ENCODE assay signal across 1 cellular context in the genomic region with DNA sequence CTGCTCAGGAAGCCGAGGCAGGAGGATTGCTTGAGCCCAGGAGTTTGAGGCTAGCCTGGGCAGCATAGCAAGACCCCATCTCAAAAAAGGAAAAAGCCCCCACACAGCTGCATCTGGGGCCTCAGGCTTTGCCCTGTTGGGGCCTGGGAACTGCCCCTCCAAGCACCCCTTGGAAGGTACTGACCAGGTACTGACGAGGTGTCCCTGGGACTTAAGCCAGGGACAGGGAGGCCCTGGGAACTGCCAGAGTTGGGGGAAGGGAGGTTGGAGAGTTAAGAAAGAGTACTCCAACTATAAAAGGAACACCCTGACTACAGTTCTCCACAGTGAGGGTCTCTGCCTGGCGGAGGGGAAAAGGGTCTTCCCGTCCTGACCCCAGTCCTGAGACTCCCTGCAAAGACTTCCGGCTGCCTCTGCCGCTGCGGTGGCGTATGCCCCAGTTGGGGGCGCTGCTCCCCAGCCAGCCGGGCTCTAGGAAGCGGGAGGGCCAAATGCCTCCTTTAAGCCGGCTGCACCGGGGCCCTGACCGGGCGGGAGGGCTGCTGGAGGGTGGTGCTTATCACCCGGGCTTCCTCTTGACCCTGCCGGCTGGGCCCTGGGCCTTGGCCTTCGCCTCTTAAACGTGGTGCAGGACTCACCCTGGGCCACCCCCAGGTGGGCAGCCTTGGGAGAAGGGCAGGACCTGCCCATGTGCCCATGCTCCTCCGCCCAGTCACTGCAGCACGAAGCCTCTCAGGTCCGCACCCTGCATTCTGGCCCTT.
A peak's percentile ranks its signal among the peaks of the same experiment; 100 is the strongest.
TF ChIP-seq lines count a peak whose summit lies in the region.

No MANE protein-coding gene starts in this region.

TF ChIP-seq in HepG2, 621 proteins besides CTCF, POLR2A, EP300 and RAD21 (continued from another document and continues in another):
- TF ChIP-seq GMEB1 (CRISPR knock-in tag; IDR thresholded peaks at IDR 0.05; ENCODE audit: borderline replicate concordance) (0 out of 2 replicates have a peak, but pooled peaks have one; percentile 49), ZFP41 (CRISPR knock-in tag; IDR thresholded peaks at IDR 0.05; ENCODE audit: borderline replicate concordance) (no peak), STAT5B (CRISPR knock-in tag; IDR thresholded peaks at IDR 0.05) (no peak), MIXL1 (CRISPR knock-in tag; IDR thresholded peaks at IDR 0.05) (0 out of 2 replicates have a peak, but pooled peaks have one; percentile 26), SRSF1 (optimal IDR thresholded peaks at IDR 0.05; ENCODE audit: low read depth, low read length) (no peak), MTERF4 (CRISPR knock-in tag; IDR thresholded peaks at IDR 0.05) (no peak), ZBTB39 (CRISPR knock-in tag; IDR thresholded peaks at IDR 0.05) (no peak), YY1 (IDR thresholded peaks at IDR 0.05; ENCODE audit: insufficient read depth, insufficient replicate concordance, low read depth, low read length) (peak; percentile 73), IRF9 (CRISPR knock-in tag; IDR thresholded peaks at IDR 0.05; ENCODE audit: borderline replicate concordance) (no peak), EED (CRISPR knock-in tag; IDR thresholded peaks at IDR 0.05) (0 out of 2 replicates have a peak, but pooled peaks have one; percentile 22), KAT2B (IDR thresholded peaks at IDR 0.05; ENCODE audit: borderline replicate concordance, low read depth, low read length) (no peak), PAWR (CRISPR knock-in tag; IDR thresholded peaks at IDR 0.05; ENCODE audit: borderline replicate concordance) (no peak), FOXC1 (CRISPR knock-in tag; IDR thresholded peaks at IDR 0.05; ENCODE audit: borderline replicate concordance) (no peak), STAG1 (CRISPR knock-in tag; IDR thresholded peaks at IDR 0.05) (peak; percentile 91), ZNF431 (CRISPR knock-in tag; IDR thresholded peaks at IDR 0.05; ENCODE audit: borderline replicate concordance, low read depth) (no peak), SIX4 (CRISPR knock-in tag; IDR thresholded peaks at IDR 0.05) (peak; percentile 34; the same call in 1 of the 2 replicates)
- TF ChIP-seq, protein P1, sequence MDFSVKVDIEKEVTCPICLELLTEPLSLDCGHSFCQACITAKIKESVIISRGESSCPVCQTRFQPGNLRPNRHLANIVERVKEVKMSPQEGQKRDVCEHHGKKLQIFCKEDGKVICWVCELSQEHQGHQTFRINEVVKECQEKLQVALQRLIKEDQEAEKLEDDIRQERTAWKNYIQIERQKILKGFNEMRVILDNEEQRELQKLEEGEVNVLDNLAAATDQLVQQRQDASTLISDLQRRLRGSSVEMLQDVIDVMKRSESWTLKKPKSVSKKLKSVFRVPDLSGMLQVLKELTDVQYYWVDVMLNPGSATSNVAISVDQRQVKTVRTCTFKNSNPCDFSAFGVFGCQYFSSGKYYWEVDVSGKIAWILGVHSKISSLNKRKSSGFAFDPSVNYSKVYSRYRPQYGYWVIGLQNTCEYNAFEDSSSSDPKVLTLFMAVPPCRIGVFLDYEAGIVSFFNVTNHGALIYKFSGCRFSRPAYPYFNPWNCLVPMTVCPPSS (IDR thresholded peaks at IDR 0.05): no peak
- TF ChIP-seq, protein P2, sequence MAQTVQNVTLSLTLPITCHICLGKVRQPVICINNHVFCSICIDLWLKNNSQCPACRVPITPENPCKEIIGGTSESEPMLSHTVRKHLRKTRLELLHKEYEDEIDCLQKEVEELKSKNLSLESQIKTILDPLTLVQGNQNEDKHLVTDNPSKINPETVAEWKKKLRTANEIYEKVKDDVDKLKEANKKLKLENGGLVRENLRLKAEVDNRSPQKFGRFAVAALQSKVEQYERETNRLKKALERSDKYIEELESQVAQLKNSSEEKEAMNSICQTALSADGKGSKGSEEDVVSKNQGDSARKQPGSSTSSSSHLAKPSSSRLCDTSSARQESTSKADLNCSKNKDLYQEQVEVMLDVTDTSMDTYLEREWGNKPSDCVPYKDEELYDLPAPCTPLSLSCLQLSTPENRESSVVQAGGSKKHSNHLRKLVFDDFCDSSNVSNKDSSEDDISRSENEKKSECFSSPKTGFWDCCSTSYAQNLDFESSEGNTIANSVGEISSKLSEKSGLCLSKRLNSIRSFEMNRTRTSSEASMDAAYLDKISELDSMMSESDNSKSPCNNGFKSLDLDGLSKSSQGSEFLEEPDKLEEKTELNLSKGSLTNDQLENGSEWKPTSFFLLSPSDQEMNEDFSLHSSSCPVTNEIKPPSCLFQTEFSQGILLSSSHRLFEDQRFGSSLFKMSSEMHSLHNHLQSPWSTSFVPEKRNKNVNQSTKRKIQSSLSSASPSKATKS (CRISPR knock-in tag; IDR thresholded peaks at IDR 0.05): no peak
- TF ChIP-seq, protein P3, sequence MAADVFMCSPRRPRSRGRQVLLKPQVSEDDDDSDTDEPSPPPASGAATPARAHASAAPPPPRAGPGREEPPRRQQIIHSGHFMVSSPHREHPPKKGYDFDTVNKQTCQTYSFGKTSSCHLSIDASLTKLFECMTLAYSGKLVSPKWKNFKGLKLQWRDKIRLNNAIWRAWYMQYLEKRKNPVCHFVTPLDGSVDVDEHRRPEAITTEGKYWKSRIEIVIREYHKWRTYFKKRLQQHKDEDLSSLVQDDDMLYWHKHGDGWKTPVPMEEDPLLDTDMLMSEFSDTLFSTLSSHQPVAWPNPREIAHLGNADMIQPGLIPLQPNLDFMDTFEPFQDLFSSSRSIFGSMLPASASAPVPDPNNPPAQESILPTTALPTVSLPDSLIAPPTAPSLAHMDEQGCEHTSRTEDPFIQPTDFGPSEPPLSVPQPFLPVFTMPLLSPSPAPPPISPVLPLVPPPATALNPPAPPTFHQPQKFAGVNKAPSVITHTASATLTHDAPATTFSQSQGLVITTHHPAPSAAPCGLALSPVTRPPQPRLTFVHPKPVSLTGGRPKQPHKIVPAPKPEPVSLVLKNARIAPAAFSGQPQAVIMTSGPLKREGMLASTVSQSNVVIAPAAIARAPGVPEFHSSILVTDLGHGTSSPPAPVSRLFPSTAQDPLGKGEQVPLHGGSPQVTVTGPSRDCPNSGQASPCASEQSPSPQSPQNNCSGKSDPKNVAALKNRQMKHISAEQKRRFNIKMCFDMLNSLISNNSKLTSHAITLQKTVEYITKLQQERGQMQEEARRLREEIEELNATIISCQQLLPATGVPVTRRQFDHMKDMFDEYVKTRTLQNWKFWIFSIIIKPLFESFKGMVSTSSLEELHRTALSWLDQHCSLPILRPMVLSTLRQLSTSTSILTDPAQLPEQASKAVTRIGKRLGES (CRISPR knock-in tag; IDR thresholded peaks at IDR 0.05; ENCODE audit: borderline replicate concordance): no peak
- TF ChIP-seq, protein P4, sequence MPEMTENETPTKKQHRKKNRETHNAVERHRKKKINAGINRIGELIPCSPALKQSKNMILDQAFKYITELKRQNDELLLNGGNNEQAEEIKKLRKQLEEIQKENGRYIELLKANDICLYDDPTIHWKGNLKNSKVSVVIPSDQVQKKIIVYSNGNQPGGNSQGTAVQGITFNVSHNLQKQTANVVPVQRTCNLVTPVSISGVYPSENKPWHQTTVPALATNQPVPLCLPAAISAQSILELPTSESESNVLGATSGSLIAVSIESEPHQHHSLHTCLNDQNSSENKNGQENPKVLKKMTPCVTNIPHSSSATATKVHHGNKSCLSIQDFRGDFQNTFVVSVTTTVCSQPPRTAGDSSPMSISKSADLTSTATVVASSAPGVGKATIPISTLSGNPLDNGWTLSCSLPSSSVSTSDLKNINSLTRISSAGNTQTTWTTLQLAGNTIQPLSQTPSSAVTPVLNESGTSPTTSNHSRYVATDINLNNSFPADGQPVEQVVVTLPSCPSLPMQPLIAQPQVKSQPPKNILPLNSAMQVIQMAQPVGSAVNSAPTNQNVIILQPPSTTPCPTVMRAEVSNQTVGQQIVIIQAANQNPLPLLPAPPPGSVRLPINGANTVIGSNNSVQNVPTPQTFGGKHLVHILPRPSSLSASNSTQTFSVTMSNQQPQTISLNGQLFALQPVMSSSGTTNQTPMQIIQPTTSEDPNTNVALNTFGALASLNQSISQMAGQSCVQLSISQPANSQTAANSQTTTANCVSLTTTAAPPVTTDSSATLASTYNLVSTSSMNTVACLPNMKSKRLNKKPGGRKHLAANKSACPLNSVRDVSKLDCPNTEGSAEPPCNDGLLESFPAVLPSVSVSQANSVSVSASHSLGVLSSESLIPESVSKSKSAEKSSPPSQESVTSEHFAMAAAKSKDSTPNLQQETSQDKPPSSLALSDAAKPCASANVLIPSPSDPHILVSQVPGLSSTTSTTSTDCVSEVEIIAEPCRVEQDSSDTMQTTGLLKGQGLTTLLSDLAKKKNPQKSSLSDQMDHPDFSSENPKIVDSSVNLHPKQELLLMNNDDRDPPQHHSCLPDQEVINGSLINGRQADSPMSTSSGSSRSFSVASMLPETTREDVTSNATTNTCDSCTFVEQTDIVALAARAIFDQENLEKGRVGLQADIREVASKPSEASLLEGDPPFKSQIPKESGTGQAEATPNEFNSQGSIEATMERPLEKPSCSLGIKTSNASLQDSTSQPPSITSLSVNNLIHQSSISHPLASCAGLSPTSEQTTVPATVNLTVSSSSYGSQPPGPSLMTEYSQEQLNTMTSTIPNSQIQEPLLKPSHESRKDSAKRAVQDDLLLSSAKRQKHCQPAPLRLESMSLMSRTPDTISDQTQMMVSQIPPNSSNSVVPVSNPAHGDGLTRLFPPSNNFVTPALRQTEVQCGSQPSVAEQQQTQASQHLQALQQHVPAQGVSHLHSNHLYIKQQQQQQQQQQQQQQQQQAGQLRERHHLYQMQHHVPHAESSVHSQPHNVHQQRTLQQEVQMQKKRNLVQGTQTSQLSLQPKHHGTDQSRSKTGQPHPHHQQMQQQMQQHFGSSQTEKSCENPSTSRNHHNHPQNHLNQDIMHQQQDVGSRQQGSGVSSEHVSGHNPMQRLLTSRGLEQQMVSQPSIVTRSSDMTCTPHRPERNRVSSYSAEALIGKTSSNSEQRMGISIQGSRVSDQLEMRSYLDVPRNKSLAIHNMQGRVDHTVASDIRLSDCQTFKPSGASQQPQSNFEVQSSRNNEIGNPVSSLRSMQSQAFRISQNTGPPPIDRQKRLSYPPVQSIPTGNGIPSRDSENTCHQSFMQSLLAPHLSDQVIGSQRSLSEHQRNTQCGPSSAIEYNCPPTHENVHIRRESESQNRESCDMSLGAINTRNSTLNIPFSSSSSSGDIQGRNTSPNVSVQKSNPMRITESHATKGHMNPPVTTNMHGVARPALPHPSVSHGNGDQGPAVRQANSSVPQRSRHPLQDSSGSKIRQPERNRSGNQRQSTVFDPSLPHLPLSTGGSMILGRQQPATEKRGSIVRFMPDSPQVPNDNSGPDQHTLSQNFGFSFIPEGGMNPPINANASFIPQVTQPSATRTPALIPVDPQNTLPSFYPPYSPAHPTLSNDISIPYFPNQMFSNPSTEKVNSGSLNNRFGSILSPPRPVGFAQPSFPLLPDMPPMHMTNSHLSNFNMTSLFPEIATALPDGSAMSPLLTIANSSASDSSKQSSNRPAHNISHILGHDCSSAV (CRISPR knock-in tag; IDR thresholded peaks at IDR 0.05; ENCODE audit: borderline replicate concordance): no peak
- TF ChIP-seq, protein P5, sequence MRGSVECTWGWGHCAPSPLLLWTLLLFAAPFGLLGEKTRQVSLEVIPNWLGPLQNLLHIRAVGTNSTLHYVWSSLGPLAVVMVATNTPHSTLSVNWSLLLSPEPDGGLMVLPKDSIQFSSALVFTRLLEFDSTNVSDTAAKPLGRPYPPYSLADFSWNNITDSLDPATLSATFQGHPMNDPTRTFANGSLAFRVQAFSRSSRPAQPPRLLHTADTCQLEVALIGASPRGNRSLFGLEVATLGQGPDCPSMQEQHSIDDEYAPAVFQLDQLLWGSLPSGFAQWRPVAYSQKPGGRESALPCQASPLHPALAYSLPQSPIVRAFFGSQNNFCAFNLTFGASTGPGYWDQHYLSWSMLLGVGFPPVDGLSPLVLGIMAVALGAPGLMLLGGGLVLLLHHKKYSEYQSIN (CRISPR knock-in tag; IDR thresholded peaks at IDR 0.05; ENCODE audit: borderline replicate concordance): no peak
- TF ChIP-seq, protein P6, sequence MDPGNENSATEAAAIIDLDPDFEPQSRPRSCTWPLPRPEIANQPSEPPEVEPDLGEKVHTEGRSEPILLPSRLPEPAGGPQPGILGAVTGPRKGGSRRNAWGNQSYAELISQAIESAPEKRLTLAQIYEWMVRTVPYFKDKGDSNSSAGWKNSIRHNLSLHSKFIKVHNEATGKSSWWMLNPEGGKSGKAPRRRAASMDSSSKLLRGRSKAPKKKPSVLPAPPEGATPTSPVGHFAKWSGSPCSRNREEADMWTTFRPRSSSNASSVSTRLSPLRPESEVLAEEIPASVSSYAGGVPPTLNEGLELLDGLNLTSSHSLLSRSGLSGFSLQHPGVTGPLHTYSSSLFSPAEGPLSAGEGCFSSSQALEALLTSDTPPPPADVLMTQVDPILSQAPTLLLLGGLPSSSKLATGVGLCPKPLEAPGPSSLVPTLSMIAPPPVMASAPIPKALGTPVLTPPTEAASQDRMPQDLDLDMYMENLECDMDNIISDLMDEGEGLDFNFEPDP (CRISPR knock-in tag; conservative IDR thresholded peaks at IDR 0.05): no peak
